In genomic region chr4:138766332-138766731, GRCh38 we compare ENCODE assay signal across 23 cellular contexts.
"Had no signal": no experiment of that assay in that cellular context is flagged by ENCODE, and none has a peak within 500 bp of the region (broad histone marks: within the 10 kb centered on the region; RNA-seq: fewer than 3 reads in every experiment).

No MANE protein-coding gene starts in this region.

- H3K4me3 Mint-ChIP-seq: immature natural killer cell, mesothelial cell of epicardium had no signal

- H3K4me1 ChIP-seq: esophagus muscularis mucosa, foreskin keratinocyte, gastroesophageal sphincter, heart left ventricle, left ventricle myocardium inferior, lower lobe of right lung had no signal

- H3K27ac ChIP-seq: coronary artery, dorsolateral prefrontal cortex, esophagus muscularis mucosa, foreskin keratinocyte, gastroesophageal sphincter, heart left ventricle, hepatocyte, left ventricle myocardium inferior, lower lobe of right lung had no signal

- H3K36me3 ChIP-seq: esophagus muscularis mucosa, gastroesophageal sphincter, heart left ventricle, left ventricle myocardium inferior, lower lobe of right lung had no signal

- H3K9me3 ChIP-seq: esophagus muscularis mucosa, gastroesophageal sphincter, heart left ventricle, left ventricle myocardium inferior, lower lobe of right lung, mucosa of descending colon had no signal

- H3K27ac Mint-ChIP-seq: immature natural killer cell, mesothelial cell of epicardium, naive B cell had no signal

- H3K27me3 ChIP-seq: dorsolateral prefrontal cortex, esophagus muscularis mucosa, gastroesophageal sphincter, heart left ventricle, hepatocyte had no signal

- H3K36me3 Mint-ChIP-seq: immature natural killer cell, mesothelial cell of epicardium, naive B cell had no signal

- H3K4me1 Mint-ChIP-seq: immature natural killer cell, mesothelial cell of epicardium, naive B cell had no signal

- DNase-seq: dermis blood vessel endothelial cell; dorsolateral prefrontal cortex; effector CD4-positive, alpha-beta T cell; effector memory CD4-positive, alpha-beta T cell; foreskin keratinocyte; heart left ventricle; hypothalamus; immature natural killer cell; islet precursor cell; kidney; kidney glomerular epithelial cell; left colon; left ventricle myocardium inferior; lower lobe of right lung; mesenchymal stem cell; mucosa of descending colon; naive B cell had no signal

- H3K4me3 ChIP-seq: coronary artery, dorsolateral prefrontal cortex, esophagus muscularis mucosa, gastroesophageal sphincter, heart left ventricle, hepatocyte, left ventricle myocardium inferior, lower lobe of right lung, mucosa of descending colon had no signal

- ATAC-seq: foreskin keratinocyte, gastroesophageal sphincter, heart left ventricle, left colon, left lobe of liver, lower lobe of right lung, mucosa of descending colon had no signal
